Comparison of ENCODE assay signal across 26 cellular contexts in genomic region chr2:40129725-40130124, GRCh38.
DNase-seq lines count a peak whose midpoint lies in the region; FAIRE-seq and TF ChIP-seq lines count a peak whose summit lies in the region.
"Had no signal": no experiment of that assay in that cellular context is flagged by ENCODE, and none has a peak within 500 bp of the region (broad histone marks: within the 10 kb centered on the region; RNA-seq: fewer than 3 reads in every experiment).

No MANE protein-coding gene starts in this region.

- TF ChIP-seq CTCF in ascending aorta (IDR thresholded peaks at IDR 0.05) (no peak), cardiac muscle cell (IDR thresholded peaks at IDR 0.05; ENCODE audit: low read depth, low read length) (no peak), uterus (IDR thresholded peaks at IDR 0.05) (no peak), endothelial cell (IDR thresholded peaks at IDR 0.05; ENCODE audit: unreplicated experiment) (no peak), D721Med (IDR thresholded peaks at IDR 0.05; ENCODE audit: insufficient read depth, missing control alignments) (no peak)

- H3K27me3 ChIP-seq in ascending aorta (no peaks in the 10 kb centered on the region), cardiac muscle cell (no peaks in the 10 kb centered on the region), muscle layer of colon (ENCODE audit: control insufficient read depth in 1 of 2, insufficient read depth in 2 of 2, low read length in 2 of 2) (no peaks in the 10 kb centered on the region), uterus (no peaks in the 10 kb centered on the region)
- H3K27me3 ChIP-seq: right lobe of liver, suprapubic skin had no signal

- intact Hi-C loops in ascending aorta (cut with DNase I), result no loop called here
- intact Hi-C loops in uterus (cut with DNase I; ENCODE audit: low total_unique reads), result no loop called here
- intact Hi-C loops in posterior cingulate gyrus (cut with DNase I), result no loop called here

- no peaks in the 10 kb centered on the region for H3K9me3 Mint-ChIP-seq in endothelial cell (ENCODE audit: unreplicated experiment)
- H3K9me3 Mint-ChIP-seq: CD4-positive, alpha-beta T cell; T-helper 2 cell treated with Interferon-gamma antibody and Interleukin-4, amounts not matched to agents 5 μg/mL and 100 μg/mL, for 36 hours had no signal

- peaks cover 3% of the 10 kb centered on the region for H3K27me3 Mint-ChIP-seq in endothelial cell (ENCODE audit: unreplicated experiment)
- H3K27me3 Mint-ChIP-seq: CD4-positive, alpha-beta T cell had no signal

- H3K9me3 ChIP-seq in ascending aorta, result no peaks in the 10 kb centered on the region
- H3K9me3 ChIP-seq in cardiac muscle cell (ENCODE audit: low read depth), result no peaks in the 10 kb centered on the region
- no peaks in the 10 kb centered on the region for H3K9me3 ChIP-seq in muscle layer of colon (ENCODE audit: low read length)
- H3K9me3 ChIP-seq in uterus, result no peaks in the 10 kb centered on the region
- H3K9me3 ChIP-seq: right lobe of liver, suprapubic skin had no signal

- TF ChIP-seq POLR2A in uterus (IDR thresholded peaks at IDR 0.05), result no peak

- H3K9ac ChIP-seq in muscle layer of colon (ENCODE audit: low read length), result no peak overlapping the region
- H3K9ac ChIP-seq: KMS-11 had no signal

- no peak overlapping the region for H3K27ac Mint-ChIP-seq in endothelial cell (ENCODE audit: unreplicated experiment)
- H3K27ac Mint-ChIP-seq: CD4-positive, alpha-beta T cell; T-helper 2 cell treated with Interferon-gamma antibody and Interleukin-4, amounts not matched to agents 5 μg/mL and 100 μg/mL, for 36 hours had no signal

- no peaks in the 10 kb centered on the region for H3K36me3 ChIP-seq in ascending aorta
- H3K36me3 ChIP-seq in cardiac muscle cell, result peaks cover 23% of the 10 kb centered on the region
- no peaks in the 10 kb centered on the region for H3K36me3 ChIP-seq in muscle layer of colon (ENCODE audit: insufficient read depth, low read length)
- no peaks in the 10 kb centered on the region for H3K36me3 ChIP-seq in uterus
- H3K36me3 ChIP-seq: right lobe of liver, suprapubic skin had no signal

- no peaks in the 10 kb centered on the region for H3K36me3 Mint-ChIP-seq in endothelial cell (ENCODE audit: low read depth, unreplicated experiment)

- no peak overlapping the region for H3K4me3 Mint-ChIP-seq in endothelial cell (ENCODE audit: unreplicated experiment)
- H3K4me3 Mint-ChIP-seq: CD4-positive, alpha-beta T cell; T-helper 2 cell treated with Interferon-gamma antibody and Interleukin-4, amounts not matched to agents 5 μg/mL and 100 μg/mL, for 36 hours had no signal

- DNase-seq in ascending aorta (ENCODE audit: low spot score in 2 of 2) (no peak), cardiac muscle cell (ENCODE audit: low read depth in 1 of 2, low spot score in 1 of 2) (no peak), uterus (no peak), endothelial cell (ENCODE audit: low spot score) (no peak), posterior cingulate gyrus (no peak), D721Med (ENCODE audit: insufficient read length, low spot score) (no peak)
- DNase-seq: activated CD4-positive, alpha-beta T cell treated with anti-CD3 and anti-CD28 coated beads, Interleukin-2, amount 50 U/mL, for 48 hours; activated CD8-positive, alpha-beta memory T cell treated with anti-CD3 and anti-CD28 coated beads, Interleukin-2, amount 50 U/mL, for 48 hours; activated effector memory CD4-positive, alpha-beta T cell treated with Interleukin-2 at 50 U/mL for 16 hours; CD4-positive, alpha-beta T cell; DMS153; GF-D8; hypothalamus; NCI-H1694 treated with DMSO at 0.1 percent for 48 hours; NCI-H2171 treated with DMSO at 0.1 percent for 48 hours; NCI-H524 treated with DMSO at 0.1 percent for 48 hours; nucleus accumbens; right lobe of liver had no signal

- H3K4me1 ChIP-seq in ascending aorta, result peaks cover 0 to 20% of the 10 kb centered on the region in 2 donors
- H3K4me1 ChIP-seq in cardiac muscle cell (ENCODE audit: low read depth), result peaks cover 48% of the 10 kb centered on the region
- H3K4me1 ChIP-seq in muscle layer of colon (ENCODE audit: insufficient read depth, low read length), result peaks cover 37% of the 10 kb centered on the region
- no peaks in the 10 kb centered on the region for H3K4me1 ChIP-seq in uterus
- H3K4me1 ChIP-seq: right lobe of liver, suprapubic skin had no signal

- peak overlapping the region; percentile 9 to 48 for H3K27ac ChIP-seq in ascending aorta
- H3K27ac ChIP-seq in cardiac muscle cell, result peak overlapping the region; percentile 77
- peak overlapping the region; percentile 62 for H3K27ac ChIP-seq in muscle layer of colon (ENCODE audit: low read depth, low read length)
- H3K27ac ChIP-seq in uterus, result peak overlapping the region; percentile 1 to 46
- H3K27ac ChIP-seq: epithelial cell of prostate, KMS-11, right lobe of liver, SK-N-MC, suprapubic skin had no signal

- no peak for FAIRE-seq in D721Med (lab: Jason Lieb, UNC)
- FAIRE-seq: bronchial epithelial cell, HTR-8/SVneo had no signal

- H3K4me3 ChIP-seq in ascending aorta (no peak overlapping the region), cardiac muscle cell (no peak overlapping the region), muscle layer of colon (ENCODE audit: low read depth in 1 of 2, low read length in 2 of 2) (no peak overlapping the region), uterus (no peak overlapping the region)
- H3K4me3 ChIP-seq: right lobe of liver, SK-N-MC, suprapubic skin had no signal

- H3K4me1 Mint-ChIP-seq in endothelial cell (ENCODE audit: unreplicated experiment), result no peaks in the 10 kb centered on the region

Comparison
In these comparisons a context has a peak if more than half of its experiments do, and no peak if none do; other contexts are left out.
1. H3K27ac ChIP-seq: peak in every context shown above with its lines; median percentile 77 in cardiac muscle cell; 62 in muscle layer of colon; 28 in ascending aorta; 24 in uterus.